In genomic region chr18:76452357-76452756, GRCh38 we compare ENCODE assay signal across 9 cellular contexts. TPM values are rescaled to one million over a fixed set of nuclear protein-coding genes. Genes with fewer than 3 reads are reported as not detected.
A peak's percentile ranks its signal among the peaks of the same experiment; 100 is the strongest.
DNase-seq lines count a peak whose midpoint lies in the region; TF ChIP-seq lines count a peak whose summit lies in the region.
"Had no signal": no experiment of that assay in that cellular context is flagged by ENCODE, and none has a peak within 500 bp of the region (broad histone marks: within the 10 kb centered on the region; RNA-seq: fewer than 3 reads in every experiment).

No MANE protein-coding gene starts in this region.

- H3K9me2 ChIP-seq in SK-N-SH, result no peaks in the 10 kb centered on the region
- H3K9me2 ChIP-seq in hepatocyte (replicated peaks; ENCODE audit: insufficient read depth), result no peaks in the 10 kb centered on the region

- H4K20me1 ChIP-seq in SK-N-SH (ENCODE audit: insufficient read depth), result no peaks in the 10 kb centered on the region
- peaks cover 56% of the 10 kb centered on the region for H4K20me1 ChIP-seq in hepatocyte (ENCODE audit: insufficient read depth, poor library complexity, severe bottlenecking)
- H4K20me1 ChIP-seq in smooth muscle cell (ENCODE audit: low read depth), result peaks cover 97% of the 10 kb centered on the region

- TF ChIP-seq EP300 in SK-N-SH (IDR thresholded peaks at IDR 0.05; ENCODE audit: borderline replicate concordance in 1 of 2, low read depth in 1 of 2, low read length in 1 of 2), result no peak

- 0 out of 4 replicates have a peak overlapping the region, but pooled peaks of 1 of the 2 experiments have one; percentile 23 for H3K4me3 ChIP-seq in SK-N-SH (ENCODE audit: low read depth in 2 of 2, low read length in 1 of 2)
- no peak overlapping the region for H3K4me3 ChIP-seq in hepatocyte
- peak overlapping the region; percentile 59 for H3K4me3 ChIP-seq in smooth muscle cell

- H3F3A ChIP-seq in SK-N-SH (replicated peaks; ENCODE audit: insufficient read depth) (no peaks in the 10 kb centered on the region), smooth muscle cell (ENCODE audit: low read depth) (peaks cover 54% of the 10 kb centered on the region)

- CTCF ChIA-PET in SK-N-SH (lab: Yijun Ruan, JAX), result interaction anchor here (1.0 to 1.3 kb wide), 2 partner anchors 20 to 257 kb away, joined by 3 to 5 read pairs; no protein-coding TSS in a partner anchor

- POLR2A ChIA-PET in SK-N-SH (lab: Yijun Ruan, JAX), result no interaction called here

- H3K27me3 ChIP-seq in SK-N-SH (ENCODE audit: insufficient read depth) (no peaks in the 10 kb centered on the region), hepatocyte (no peaks in the 10 kb centered on the region), smooth muscle cell (ENCODE audit: low read depth) (no peaks in the 10 kb centered on the region)

- no peak for TF ChIP-seq RAD21 in SK-N-SH (IDR thresholded peaks at IDR 0.05; ENCODE audit: low read length)

- H3K27ac ChIP-seq in SK-N-SH (ENCODE audit: low read depth in 2 of 2, low read length in 1 of 2), result peak overlapping the region; percentile 84 to 97; a peak in 3 of 4 replicates
- peak overlapping the region; percentile 90 for H3K27ac ChIP-seq in hepatocyte
- peak overlapping the region; percentile 81 for H3K27ac ChIP-seq in smooth muscle cell (ENCODE audit: low read depth)
- H3K27ac ChIP-seq in substantia nigra (ENCODE audit: low read depth, low read length, poor library complexity, severe bottlenecking), result no peak overlapping the region

- no peak for TF ChIP-seq CTCF in SK-N-SH (IDR thresholded peaks at IDR 0.05)
- no peak for TF ChIP-seq CTCF in hepatocyte (IDR thresholded peaks at IDR 0.05; ENCODE audit: poor library complexity)
- TF ChIP-seq CTCF in smooth muscle cell (IDR thresholded peaks at IDR 0.05; ENCODE audit: borderline replicate concordance, insufficient read depth, poor library complexity, severe bottlenecking), result no peak

- no peak overlapping the region for H2AFZ ChIP-seq in SK-N-SH (ENCODE audit: low read depth)
- no peak overlapping the region for H2AFZ ChIP-seq in hepatocyte
- H2AFZ ChIP-seq in smooth muscle cell (ENCODE audit: low read depth), result no peak overlapping the region

- DNase-seq in NOMO-1 (lab: John Stamatoyannopoulos, UW; ENCODE audit: unreplicated experiment in 2 of 2), result peak; percentile 34 to 40
- no peak for DNase-seq in NOMO-1 treated with dmso at 0.1 percent for 144 hours (lab: John Stamatoyannopoulos, UW; ENCODE audit: unreplicated experiment)
- DNase-seq in SK-N-SH, result no peak
- no peak for DNase-seq in hepatocyte (ENCODE audit: low spot score)
- no peak for DNase-seq in smooth muscle cell (lab: John Stamatoyannopoulos, UW; ENCODE audit: unreplicated experiment)
- DNase-seq in substantia nigra (lab: John Stamatoyannopoulos, UW), result no peak
- no peak for DNase-seq in NCI-H2029 (lab: John Stamatoyannopoulos, UW)
- DNase-seq in mucosa of gallbladder (ENCODE audit: low spot score), result no peak
- DNase-seq: MM.1S had no signal

- WGBS in SK-N-SH (ENCODE audit: low lambda C conversion rate), result 57% methylated on average over 8 of the region's 8 CpGs
- 45% methylated on average over 8 of the region's 8 CpGs for WGBS in hepatocyte (ENCODE audit: low lambda C conversion rate, missing lambda C conversion rate)
- 10% methylated on average over 8 of the region's 8 CpGs for WGBS in smooth muscle cell (ENCODE audit: low lambda C conversion rate)

- no peaks in the 10 kb centered on the region for H3K36me3 ChIP-seq in SK-N-SH (replicated peaks in 1 of 2; ENCODE audit: control insufficient read depth in 1 of 2, insufficient read depth in 2 of 2, low read length in 1 of 2)
- H3K36me3 ChIP-seq in hepatocyte (replicated peaks; ENCODE audit: insufficient read depth, low read depth), result no peaks in the 10 kb centered on the region
- H3K36me3 ChIP-seq in smooth muscle cell (ENCODE audit: low read depth), result no peaks in the 10 kb centered on the region

- peak overlapping the region; percentile 80; the same call in 1 of the 2 replicates for H3K9ac ChIP-seq in SK-N-SH
- H3K9ac ChIP-seq in smooth muscle cell (ENCODE audit: low read depth), result peak overlapping the region; percentile 71

- H3K79me2 ChIP-seq in SK-N-SH (ENCODE audit: insufficient read depth) (peaks cover 35% of the 10 kb centered on the region), hepatocyte (peaks cover 99% of the 10 kb centered on the region), smooth muscle cell (ENCODE audit: low read depth) (peaks cover 73% of the 10 kb centered on the region)

- no peaks in the 10 kb centered on the region for H3K9me3 ChIP-seq in SK-N-SH
- no peaks in the 10 kb centered on the region for H3K9me3 ChIP-seq in hepatocyte (ENCODE audit: low read depth)
- H3K9me3 ChIP-seq in smooth muscle cell (replicated peaks; ENCODE audit: low read depth), result no peaks in the 10 kb centered on the region

- H3K4me1 ChIP-seq in SK-N-SH (ENCODE audit: control insufficient read depth in 1 of 2, insufficient read depth in 2 of 2, low read depth in 1 of 2, low read length in 1 of 2), result peaks cover 14 to 42% of the 10 kb centered on the region in 2 experiments; a peak in 3 of 4 replicates
- H3K4me1 ChIP-seq in hepatocyte (ENCODE audit: insufficient read depth), result peaks cover 76% of the 10 kb centered on the region
- peaks cover 79% of the 10 kb centered on the region for H3K4me1 ChIP-seq in smooth muscle cell (ENCODE audit: low read depth)

- H3K4me2 ChIP-seq in SK-N-SH (peak overlapping the region; percentile 85), hepatocyte (peak overlapping the region; percentile 92), smooth muscle cell (peak overlapping the region; percentile 91)

TF ChIP-seq in SK-N-SH, 30 proteins besides CTCF, POLR2A, EP300 and RAD21:
- TF ChIP-seq MEF2A (IDR thresholded peaks at IDR 0.05; ENCODE audit: borderline replicate concordance, low read depth) (peak; percentile 52; the same call in 1 of the 2 replicates), NRF1 (IDR thresholded peaks at IDR 0.05; ENCODE audit: low read depth, low read length) (no peak), TCF12 (IDR thresholded peaks at IDR 0.05) (no peak), RXRA (IDR thresholded peaks at IDR 0.05; ENCODE audit: borderline replicate concordance, low read depth) (no peak), RFX5 (IDR thresholded peaks at IDR 0.05; ENCODE audit: low read length) (no peak), ELF1 (IDR thresholded peaks at IDR 0.05) (no peak)

RNA-seq across cellular contexts. Expression of gene ZNF516, which starts 42.7 kb away (rescaled TPM):
- polyA plus RNA-seq in SK-N-SH (2012; rRNA removed), result 3.4 and 4.4 TPM in 2 replicates
- 2.8 and 2.9 TPM in 2 replicates for polyA plus RNA-seq in SK-N-SH (2012; cell fraction: cytosol; rRNA removed)
- polyA plus RNA-seq in SK-N-SH (2012; cell fraction: nucleus; rRNA removed), result 10.3 and 10.8 TPM in 2 replicates
- 19.8 and 29.2 TPM in 2 replicates for total RNA-seq in hepatocyte
- polyA plus RNA-seq in hepatocyte, result 18.2 and 22.7 TPM in 2 replicates
- 24.2 and 32.3 TPM in 2 replicates for total RNA-seq in smooth muscle cell
- polyA plus RNA-seq in smooth muscle cell, result 14.1 and 15.6 TPM in 2 replicates
- 48.5 TPM for total RNA-seq in mucosa of gallbladder

Comparison
In these comparisons a context has a peak if more than half of its experiments do, and no peak if none do; other contexts are left out.
1. DNase-seq: peak in NOMO-1 (2 of 2); none in NOMO-1 treated with dmso at 0.1 percent for 144 hours (single experiment), SK-N-SH (single experiment), hepatocyte (single experiment), smooth muscle cell (single experiment), substantia nigra (0 of 49), NCI-H2029 (single experiment) and mucosa of gallbladder (single experiment).
2. Peak in every context shown above with its lines, with median percentiles within 50 percentile points of each other: H3K4me2 ChIP-seq.